Comparison of ENCODE assay signal across 1 cellular context in genomic region chr2:98419977-98420725, GRCh38.
A peak's percentile ranks its signal among the peaks of the same experiment; 100 is the strongest.
TF ChIP-seq lines count a peak whose summit lies in the region.

No MANE protein-coding gene starts in this region.

TF ChIP-seq in endothelial cell of umbilical vein, 7 proteins besides CTCF, POLR2A, EP300 and RAD21:
- TF ChIP-seq MAX (IDR thresholded peaks at IDR 0.05; ENCODE audit: insufficient read depth, insufficient read length) (peak; percentile 81), JUN (IDR thresholded peaks at IDR 0.05; ENCODE audit: borderline replicate concordance, insufficient read depth, insufficient read length, low read depth) (peak; percentile 78), EZH2 (IDR thresholded peaks at IDR 0.05; ENCODE audit: borderline replicate concordance, low read depth, low read length, severe bottlenecking) (no peak), POLR2AphosphoS5 (IDR thresholded peaks at IDR 0.05; ENCODE audit: insufficient read depth, low read depth, low read length) (peak; percentile 71), MYC (IDR thresholded peaks at IDR 0.05; ENCODE audit: low read depth, low read length) (no peak), FOS (IDR thresholded peaks at IDR 0.05; ENCODE audit: borderline replicate concordance, insufficient read depth, low read length) (peak; percentile 56), GATA2 (IDR thresholded peaks at IDR 0.05; ENCODE audit: insufficient read depth, insufficient read length, low read depth, low read length) (peak; percentile 46)
